ENCODE assay signal across 22 cellular contexts in genomic region chr9:17315341-17315740, GRCh38.
"Had no signal": no experiment of that assay in that cellular context is flagged by ENCODE, and none has a peak within 500 bp of the region (broad histone marks: within the 10 kb centered on the region; RNA-seq: fewer than 3 reads in every experiment).

No MANE protein-coding gene starts in this region.

- H3K27me3 Mint-ChIP-seq: activated CD4-positive, alpha-beta T cell treated with anti-CD3 and anti-CD28 coated beads, Interleukin-2, amount 10 ng/mL, durations not matched to agents 7 days and 5 days; activated T-helper 17 cell treated with anti-CD3 and anti-CD28 coated beads, Interleukin-2, amount 50 U/mL, for 72 hours; naive thymus-derived CD8-positive, alpha-beta T cell; stimulated activated memory B cell treated with anti-CD40 and anti-IgM and Interleukin-4, amounts not matched to agents 10 μg/mL and 1 μg/mL and 100 μg/mL, for 72 hours had no signal

- DNase-seq: activated CD4-positive, alpha-beta T cell treated with anti-CD3 and anti-CD28 coated beads, Interleukin-2, amount 10 ng/mL, durations not matched to agents 7 days and 5 days; activated CD4-positive, CD25-positive, alpha-beta regulatory T cell treated with anti-CD3 and anti-CD28 coated beads, Interleukin-2, amount 50 U/mL, for 72 hours; activated T-cell treated with anti-CD3 and anti-CD28 coated beads, Interleukin-2, amount 50 U/mL, for 1 hour; adrenal gland; body of pancreas; dermis blood vessel endothelial cell; effector CD8-positive, alpha-beta T cell; erythroblast; foreskin keratinocyte; immature natural killer cell; kidney glomerular epithelial cell; left lung; naive thymus-derived CD8-positive, alpha-beta T cell; stimulated activated CD4-positive, alpha-beta T cell treated with anti-CD3 and anti-CD28 coated beads, Interleukin-15, amount 100 ng/mL, for 24 hours; testis; trophoblast cell; uterus had no signal

- H3K9me3 Mint-ChIP-seq: activated CD4-positive, alpha-beta T cell treated with anti-CD3 and anti-CD28 coated beads, Interleukin-2, amount 10 ng/mL, durations not matched to agents 7 days and 5 days; neural progenitor cell; stimulated activated memory B cell treated with anti-CD40 and anti-IgM and Interleukin-4, amounts not matched to agents 10 μg/mL and 1 μg/mL and 100 μg/mL, for 72 hours had no signal

- H3K36me3 Mint-ChIP-seq: activated naive CD4-positive, alpha-beta T cell treated with anti-CD3 and anti-CD28 coated beads, Interleukin-2, amount 50 U/mL, for 72 hours; immature natural killer cell; naive thymus-derived CD8-positive, alpha-beta T cell; stimulated activated memory B cell treated with anti-CD40 and anti-IgM and Interleukin-4, amounts not matched to agents 10 μg/mL and 1 μg/mL and 100 μg/mL, for 72 hours had no signal

- H3K27ac Mint-ChIP-seq: activated CD4-positive, alpha-beta T cell treated with anti-CD3 and anti-CD28 coated beads, Interleukin-2, amount 10 ng/mL, durations not matched to agents 7 days and 5 days; activated naive CD4-positive, alpha-beta T cell treated with anti-CD3 and anti-CD28 coated beads, Interleukin-2, amount 50 U/mL, for 72 hours; activated T-helper 17 cell treated with anti-CD3 and anti-CD28 coated beads, Interleukin-2, amount 50 U/mL, for 72 hours; immature natural killer cell; naive thymus-derived CD8-positive, alpha-beta T cell; neural progenitor cell; stimulated activated memory B cell treated with anti-CD40 and anti-IgM and Interleukin-4, amounts not matched to agents 10 μg/mL and 1 μg/mL and 100 μg/mL, for 72 hours had no signal

- H3K4me3 Mint-ChIP-seq: activated CD4-positive, alpha-beta T cell treated with anti-CD3 and anti-CD28 coated beads, Interleukin-2, amount 10 ng/mL, durations not matched to agents 7 days and 5 days; activated T-helper 17 cell treated with anti-CD3 and anti-CD28 coated beads, Interleukin-2, amount 50 U/mL, for 72 hours; immature natural killer cell; naive thymus-derived CD8-positive, alpha-beta T cell; neural progenitor cell; stimulated activated memory B cell treated with anti-CD40 and anti-IgM and Interleukin-4, amounts not matched to agents 10 μg/mL and 1 μg/mL and 100 μg/mL, for 72 hours had no signal

- ATAC-seq: activated naive CD4-positive, alpha-beta T cell treated with anti-CD3 and anti-CD28 coated beads, Interleukin-2, amount 50 U/mL, for 72 hours; activated T-helper 17 cell treated with anti-CD3 and anti-CD28 coated beads, Interleukin-2, amount 50 U/mL, for 72 hours; body of pancreas; foreskin keratinocyte; left lung; naive thymus-derived CD8-positive, alpha-beta T cell; sciatic nerve; stimulated activated memory B cell treated with anti-CD40 and anti-IgM and Interleukin-4, amounts not matched to agents 10 μg/mL and 1 μg/mL and 100 μg/mL, for 72 hours had no signal

- H3K4me1 Mint-ChIP-seq: activated CD4-positive, alpha-beta T cell treated with anti-CD3 and anti-CD28 coated beads, Interleukin-2, amount 10 ng/mL, durations not matched to agents 7 days and 5 days; activated T-helper 17 cell treated with anti-CD3 and anti-CD28 coated beads, Interleukin-2, amount 50 U/mL, for 72 hours; immature natural killer cell; naive thymus-derived CD8-positive, alpha-beta T cell; neural progenitor cell; stimulated activated memory B cell treated with anti-CD40 and anti-IgM and Interleukin-4, amounts not matched to agents 10 μg/mL and 1 μg/mL and 100 μg/mL, for 72 hours had no signal
